1 cellular context compared by ENCODE assay signal in genomic region chr2:24824966-24825882, GRCh38.
A peak's percentile ranks its signal among the peaks of the same experiment; 100 is the strongest.
TF ChIP-seq lines count a peak whose summit lies in the region.

No MANE protein-coding gene starts in this region.

TF ChIP-seq in GM12878, 131 proteins besides CTCF, POLR2A, EP300 and RAD21:
- no peak for TF ChIP-seq ZNF687 (IDR thresholded peaks at IDR 0.05)
- no peak for TF ChIP-seq RCOR1 (conservative IDR thresholded peaks at IDR 0.05; ENCODE audit: low read depth, low read length)
- 0 out of 2 replicates have a peak, but pooled peaks have one; percentile 57 for TF ChIP-seq ZBTB33 (IDR thresholded peaks at IDR 0.05)
- TF ChIP-seq YY1 (IDR thresholded peaks at IDR 0.05; ENCODE audit: low read depth, low read length) = peak; percentile 67
